ENCODE assay signal across 15 cellular contexts in the genomic region with DNA sequence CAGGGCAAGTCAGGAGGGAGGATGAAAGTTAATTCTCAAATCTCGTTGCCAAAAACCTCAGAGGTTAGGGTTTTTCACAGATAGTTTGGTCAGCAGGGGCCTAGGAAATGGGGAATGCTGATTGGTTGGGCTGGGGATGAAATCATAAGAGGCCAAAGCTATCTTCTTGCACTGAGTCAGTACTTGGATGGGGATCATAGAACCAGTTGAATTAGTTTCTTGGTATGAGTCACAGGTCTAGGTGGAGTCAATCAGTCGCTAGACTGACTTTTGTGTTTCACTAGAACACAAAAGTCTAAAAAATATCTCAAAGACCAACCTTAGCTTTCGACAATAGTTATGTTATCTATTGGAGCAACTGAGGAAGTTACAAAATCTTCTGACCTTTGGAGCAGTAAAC.
DNase-seq lines count a peak whose midpoint lies in the region; ATAC-seq and TF ChIP-seq lines count a peak whose summit lies in the region.
"Had no signal": no experiment of that assay in that cellular context is flagged by ENCODE, and none has a peak within 500 bp of the region (broad histone marks: within the 10 kb centered on the region; RNA-seq: fewer than 3 reads in every experiment).

No MANE protein-coding gene starts in this region.

- H3K27ac ChIP-seq in epithelial cell of prostate (no peak overlapping the region), MM.1S (ENCODE audit: low read length) (no peak overlapping the region)
- H3K27ac ChIP-seq: C4-2B, SJSA1, thyroid gland had no signal

- no peak overlapping the region for H3K4me2 ChIP-seq in MM.1S (ENCODE audit: low read depth, low read length)

- no peaks in the 10 kb centered on the region for H3K79me2 ChIP-seq in MM.1S (ENCODE audit: low read length)

- no peak overlapping the region for H3K9ac ChIP-seq in MM.1S (ENCODE audit: low read length)

- no peak overlapping the region for H3K4me3 ChIP-seq in MM.1S (ENCODE audit: low read length)
- H3K4me3 ChIP-seq: SJSA1, thyroid gland had no signal

- TF ChIP-seq CTCF in MM.1S (IDR thresholded peaks at IDR 0.05; ENCODE audit: low read length): no peak

- H3K4me1 ChIP-seq in MM.1S (ENCODE audit: low read length): no peaks in the 10 kb centered on the region
- H3K4me1 ChIP-seq: SJSA1, thyroid gland had no signal

- DNase-seq in epithelial cell of prostate (ENCODE audit: low read depth, low spot score) (peak; percentile 14), T-helper 1 cell (no peak), OCI-M1 (lab: John Stamatoyannopoulos, UW) (no peak), MM.1S (no peak), GOT3 (lab: John Stamatoyannopoulos, UW) (no peak)
- DNase-seq: cortex of kidney, NCI-H187, posterior cingulate gyrus, thyroid gland had no signal

- no peaks in the 10 kb centered on the region for H4K20me1 ChIP-seq in MM.1S (ENCODE audit: insufficient read depth, low read length)

- peak; percentile 70 for ATAC-seq in GM18907 (IDR thresholded peaks at IDR 0.05; ENCODE audit: unreplicated experiment)
- ATAC-seq in HG02642 (IDR thresholded peaks at IDR 0.05; ENCODE audit: poor library complexity, unreplicated experiment): peak; percentile 76
- peak; percentile 69 for ATAC-seq in HG03442 (IDR thresholded peaks at IDR 0.05; ENCODE audit: unreplicated experiment)
- ATAC-seq: WTC11 had no signal

- H3K27me3 ChIP-seq in MM.1S (replicated peaks; ENCODE audit: insufficient read depth, low read length): no peaks in the 10 kb centered on the region
- H3K27me3 ChIP-seq: SJSA1, thyroid gland had no signal

- no peaks in the 10 kb centered on the region for H3F3A ChIP-seq in MM.1S (ENCODE audit: insufficient read depth, low read length)

- H3K9me3 ChIP-seq in MM.1S (replicated peaks; ENCODE audit: insufficient read depth, low read length): no peaks in the 10 kb centered on the region
- H3K9me3 ChIP-seq: SJSA1, thyroid gland had no signal

- no peaks in the 10 kb centered on the region for H3K36me3 ChIP-seq in MM.1S (replicated peaks; ENCODE audit: insufficient read depth, low read length)
- H3K36me3 ChIP-seq: SJSA1, thyroid gland had no signal

- no peaks in the 10 kb centered on the region for H3K9me2 ChIP-seq in MM.1S (replicated peaks; ENCODE audit: insufficient read depth, low read length)

- no peak overlapping the region for H2AFZ ChIP-seq in MM.1S (ENCODE audit: low read length)
